ENCODE assay signal across 15 cellular contexts in the genomic region with DNA sequence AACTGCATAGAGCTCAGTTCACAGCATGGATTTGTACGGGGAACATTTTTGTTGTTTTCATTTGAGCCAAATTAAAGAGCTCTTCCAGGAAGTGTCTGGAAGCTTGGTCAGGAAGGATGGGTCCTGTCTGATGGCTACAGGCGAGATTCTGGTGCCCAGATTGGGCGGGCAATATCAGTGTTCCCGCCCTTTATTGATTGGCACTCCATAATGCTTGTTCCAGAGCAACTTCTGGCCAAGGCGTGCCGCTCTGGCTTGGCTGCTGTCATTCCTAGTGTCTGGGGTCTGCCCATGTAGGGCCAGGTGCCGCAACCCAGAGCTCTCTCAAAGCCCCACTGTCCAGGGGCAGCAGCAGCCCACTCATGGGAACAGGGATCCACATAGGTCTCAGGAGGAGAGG. TPM values are rescaled to one million over a fixed set of nuclear protein-coding genes. Genes with fewer than 3 reads are reported as not detected.
A peak's percentile ranks its signal among the peaks of the same experiment; 100 is the strongest.
DNase-seq lines count a peak whose midpoint lies in the region; ATAC-seq and TF ChIP-seq lines count a peak whose summit lies in the region.
"Had no signal": no experiment of that assay in that cellular context is flagged by ENCODE, and none has a peak within 500 bp of the region (broad histone marks: within the 10 kb centered on the region; RNA-seq: fewer than 3 reads in every experiment).

No MANE protein-coding gene starts in this region.

- H3K79me2 ChIP-seq in MM.1S (ENCODE audit: low read length) = no peaks in the 10 kb centered on the region
- no peaks in the 10 kb centered on the region for H3K79me2 ChIP-seq in smooth muscle cell (ENCODE audit: low read depth)

- WGBS in smooth muscle cell (ENCODE audit: low lambda C conversion rate) = 94% methylated on average over 7 of the region's 7 CpGs

- peak overlapping the region; percentile 46 for H2AFZ ChIP-seq in MM.1S (ENCODE audit: low read length)
- H2AFZ ChIP-seq in smooth muscle cell (ENCODE audit: low read depth) = peak overlapping the region; percentile 44

- TF ChIP-seq CTCF in MM.1S (IDR thresholded peaks at IDR 0.05; ENCODE audit: low read length) (no peak), smooth muscle cell (IDR thresholded peaks at IDR 0.05; ENCODE audit: borderline replicate concordance, insufficient read depth, poor library complexity, severe bottlenecking) (no peak)
- no peak for TF ChIP-seq CTCF in activated CD8-positive, alpha-beta T cell treated with anti-CD3 and anti-CD28 coated beads for 36 hours (IDR thresholded peaks at IDR 0.05)

- no peak overlapping the region for H3K4me3 ChIP-seq in MM.1S (ENCODE audit: low read length)
- no peak overlapping the region for H3K4me3 ChIP-seq in smooth muscle cell
- H3K4me3 ChIP-seq: psoas muscle, SJSA1 had no signal

- peaks cover 17% of the 10 kb centered on the region for H3K27me3 Mint-ChIP-seq in activated CD8-positive, alpha-beta T cell treated with anti-CD3 and anti-CD28 coated beads for 36 hours

- no peaks in the 10 kb centered on the region for H3K9me2 ChIP-seq in MM.1S (replicated peaks; ENCODE audit: insufficient read depth, low read length)

- H3K4me3 Mint-ChIP-seq in activated CD8-positive, alpha-beta T cell treated with anti-CD3 and anti-CD28 coated beads for 36 hours = no peak overlapping the region

- H3K9ac ChIP-seq in MM.1S (ENCODE audit: low read length) (no peak overlapping the region), smooth muscle cell (ENCODE audit: low read depth) (no peak overlapping the region)

- peak overlapping the region; percentile 74 for H3K27ac Mint-ChIP-seq in activated CD8-positive, alpha-beta T cell treated with anti-CD3 and anti-CD28 coated beads for 36 hours

- no peaks in the 10 kb centered on the region for H3K36me3 Mint-ChIP-seq in activated CD8-positive, alpha-beta T cell treated with anti-CD3 and anti-CD28 coated beads for 36 hours (ENCODE audit: low read depth)
- H3K36me3 Mint-ChIP-seq: CD4-positive, CD25-positive, alpha-beta regulatory T cell had no signal

- CTCF ChIA-PET in activated CD8-positive, alpha-beta T cell treated with anti-CD3 and anti-CD28 coated beads for 36 hours (lab: Charles Lee) = interaction anchor here (1.1 to 1.5 kb wide), 4 partner anchors 12 to 67 kb away, joined by 3 to 5 read pairs (median 4); no protein-coding TSS in a partner anchor

- no peak for ATAC-seq in activated CD8-positive, alpha-beta T cell treated with anti-CD3 and anti-CD28 coated beads for 36 hours
- ATAC-seq in Right ventricle myocardium inferior = peak; percentile 39
- ATAC-seq: psoas muscle had no signal

- H4K20me1 ChIP-seq in MM.1S (ENCODE audit: insufficient read depth, low read length) (no peaks in the 10 kb centered on the region), smooth muscle cell (ENCODE audit: low read depth) (no peaks in the 10 kb centered on the region)

- H3K9me3 Mint-ChIP-seq in activated CD8-positive, alpha-beta T cell treated with anti-CD3 and anti-CD28 coated beads for 36 hours = no peaks in the 10 kb centered on the region
- H3K9me3 Mint-ChIP-seq: activated T-cell treated with anti-CD3 and anti-CD28 coated beads, Interleukin-2, amount 50 U/mL, for 4 hours; CD4-positive, CD25-positive, alpha-beta regulatory T cell had no signal

- H3F3A ChIP-seq in MM.1S (ENCODE audit: insufficient read depth, low read length) (peaks cover 13% of the 10 kb centered on the region), smooth muscle cell (ENCODE audit: low read depth) (no peaks in the 10 kb centered on the region)

- DNase-seq in MM.1S (no peak), Right ventricle myocardium inferior (ENCODE audit: missing footprints) (no peak), smooth muscle cell (lab: John Stamatoyannopoulos, UW; ENCODE audit: unreplicated experiment) (no peak), T-helper 9 cell (no peak), pons (ENCODE audit: low spot score) (no peak)
- DNase-seq in activated CD8-positive, alpha-beta T cell treated with anti-CD3 and anti-CD28 coated beads for 36 hours = no peak
- DNase-seq in activated effector memory CD4-positive, alpha-beta T cell treated with Interleukin-2 at 50 U/mL for 16 hours = no peak
- DNase-seq: activated T-cell treated with anti-CD3 and anti-CD28 coated beads, Interleukin-2, amount 50 U/mL, for 4 hours; NK-92 treated with Interleukin-12 subunit alpha and Interleukin-12 subunit beta, amount 100 ng/mL, for 24 hours; stimulated activated CD4-positive, alpha-beta T cell treated with anti-CD3 and anti-CD28 coated beads, Interleukin-2, amount 100 ng/mL, for 24 hours had no signal

- H3K27me3 ChIP-seq in MM.1S (replicated peaks; ENCODE audit: insufficient read depth, low read length) (no peaks in the 10 kb centered on the region), smooth muscle cell (ENCODE audit: low read depth) (peaks cover 24% of the 10 kb centered on the region)

- H3K4me1 Mint-ChIP-seq in activated CD8-positive, alpha-beta T cell treated with anti-CD3 and anti-CD28 coated beads for 36 hours (ENCODE audit: low read depth) = peaks cover 40% of the 10 kb centered on the region

- H3K27ac ChIP-seq in MM.1S (ENCODE audit: low read length) (peak overlapping the region; percentile 57; the same call in 1 of the 2 replicates), smooth muscle cell (ENCODE audit: low read depth) (no peak overlapping the region)
- H3K27ac ChIP-seq: psoas muscle, SJSA1, VCaP had no signal

- H3K9me3 ChIP-seq in MM.1S (replicated peaks; ENCODE audit: insufficient read depth, low read length) (no peaks in the 10 kb centered on the region), smooth muscle cell (replicated peaks; ENCODE audit: low read depth) (no peaks in the 10 kb centered on the region)
- H3K9me3 ChIP-seq: psoas muscle, SJSA1 had no signal

- POLR2A ChIA-PET in activated CD8-positive, alpha-beta T cell treated with anti-CD3 and anti-CD28 coated beads for 36 hours (lab: Charles Lee) = interaction anchor here (1.3 kb wide), 1 partner anchor 13 kb away, joined by 3 read pairs; no protein-coding TSS in a partner anchor

- intact Hi-C loops in activated CD8-positive, alpha-beta T cell treated with anti-CD3 and anti-CD28 coated beads for 36 hours (cut with micrococcal nuclease) = no loop called here
- intact Hi-C loops in Right ventricle myocardium inferior (cut with DNase I) = no loop called here

- peak overlapping the region; percentile 71; the same call in 1 of the 2 replicates for H3K4me2 ChIP-seq in MM.1S (ENCODE audit: low read depth, low read length)
- H3K4me2 ChIP-seq in smooth muscle cell = no peak overlapping the region

- H3K36me3 ChIP-seq in MM.1S (replicated peaks; ENCODE audit: insufficient read depth, low read length) (no peaks in the 10 kb centered on the region), smooth muscle cell (ENCODE audit: low read depth) (no peaks in the 10 kb centered on the region)
- H3K36me3 ChIP-seq: SJSA1 had no signal

- peaks cover 20% of the 10 kb centered on the region for H3K4me1 ChIP-seq in MM.1S (ENCODE audit: low read length)
- no peaks in the 10 kb centered on the region for H3K4me1 ChIP-seq in smooth muscle cell (ENCODE audit: low read depth)
- H3K4me1 ChIP-seq: psoas muscle, SJSA1 had no signal

RNA-seq across cellular contexts. Expression of gene RAMP3, which starts 45.9 kb away (rescaled TPM):
- total RNA-seq in activated CD8-positive, alpha-beta T cell treated with anti-CD3 and anti-CD28 coated beads for 36 hours = not detected
- total RNA-seq in Right ventricle myocardium inferior (33.8 TPM), smooth muscle cell (not detected in 2 replicates)
- not detected in 2 replicates for polyA plus RNA-seq in smooth muscle cell
- total RNA-seq: activated T-cell treated with anti-CD3 and anti-CD28 coated beads, Interleukin-2, amount 50 U/mL, for 4 hours; CD4-positive, CD25-positive, alpha-beta regulatory T cell; HT1080; SJSA1 had no signal
- polyA plus RNA-seq: CD4-positive, CD25-positive, alpha-beta regulatory T cell had no signal

Comparison
In these comparisons a context has a peak if more than half of its experiments do, and no peak if none do; other contexts are left out.
1. RNA of gene RAMP3, which starts 45.9 kb away (total RNA-seq): 33.8 TPM in Right ventricle myocardium inferior (single experiment); not detected in activated CD8-positive, alpha-beta T cell treated with anti-CD3 and anti-CD28 coated beads for 36 hours and not detected in smooth muscle cell; every median in the first group is over 10 times any median in the second.